26 cellular contexts compared by ENCODE assay signal in genomic region chr4:55382515-55383003, GRCh38.
"Had no signal": no experiment of that assay in that cellular context is flagged by ENCODE, and none has a peak within 500 bp of the region (broad histone marks: within the 10 kb centered on the region; RNA-seq: fewer than 3 reads in every experiment).

No MANE protein-coding gene starts in this region.

- FAIRE-seq: astrocyte had no signal

- DNase-seq: activated CD4-positive, alpha-beta memory T cell treated with anti-CD3 and anti-CD28 coated beads for 36 hours; activated CD4-positive, alpha-beta T cell treated with anti-CD3 and anti-CD28 coated beads, Interleukin-2, amount 10 ng/mL, durations not matched to agents 7 days and 5 days; activated CD4-positive, CD25-positive, alpha-beta regulatory T cell; activated CD8-positive, alpha-beta memory T cell treated with anti-CD3 and anti-CD28 coated beads for 24 hours; activated effector memory CD4-positive, alpha-beta T cell treated with anti-CD3 and anti-CD28 coated beads, Interleukin-2, amount 50 U/mL, for 16 hours; activated naive CD4-positive, alpha-beta T cell treated with Interleukin-2 at 50 U/mL for 16 hours; activated naive CD8-positive, alpha-beta T cell treated with anti-CD3 and anti-CD28 coated beads, Interleukin-2, amount 50 U/mL, for 24 hours; activated T-cell treated with anti-CD3 and anti-CD28 coated beads, Interleukin-2, amount 50 U/mL, for 4 hours; amniotic stem cell; Kasumi-1; NCI-H1092; NCI-H1417; NCI-H1930; NCI-H2171 treated with DMSO at 0.1 percent for 48 hours; NCI-H345; NCI-H510A; NCI-H526 treated with DMSO at 0.1 percent for 48 hours; NCI-H82; NK-92 treated with Interleukin-12 subunit alpha and Interleukin-12 subunit beta, amount 100 ng/mL, for 24 hours; Peyer's patch; Right ventricle myocardium superior; SJCRH30 had no signal

- ATAC-seq: activated naive CD4-positive, alpha-beta T cell treated with anti-CD3 and anti-CD28 coated beads, Interleukin-2, amount 50 U/mL, for 72 hours; activated naive CD8-positive, alpha-beta T cell treated with anti-CD3 and anti-CD28 coated beads, Interleukin-2, amount 50 U/mL, for 24 hours; activated T-cell treated with anti-CD3 and anti-CD28 coated beads, Interleukin-2, amount 50 U/mL, for 4 hours had no signal

- H3K36me3 ChIP-seq: Peyer's patch, SJCRH30 had no signal

- H3K9me3 ChIP-seq: Peyer's patch, SJCRH30 had no signal

- H3K27ac ChIP-seq: Peyer's patch, RWPE1, SJCRH30, VCaP had no signal

- H3K27me3 ChIP-seq: Peyer's patch, SJCRH30 had no signal

- H3K4me1 ChIP-seq: Peyer's patch, SJCRH30 had no signal

- H3K4me3 ChIP-seq: Peyer's patch, SJCRH30 had no signal
